In the genomic region with DNA sequence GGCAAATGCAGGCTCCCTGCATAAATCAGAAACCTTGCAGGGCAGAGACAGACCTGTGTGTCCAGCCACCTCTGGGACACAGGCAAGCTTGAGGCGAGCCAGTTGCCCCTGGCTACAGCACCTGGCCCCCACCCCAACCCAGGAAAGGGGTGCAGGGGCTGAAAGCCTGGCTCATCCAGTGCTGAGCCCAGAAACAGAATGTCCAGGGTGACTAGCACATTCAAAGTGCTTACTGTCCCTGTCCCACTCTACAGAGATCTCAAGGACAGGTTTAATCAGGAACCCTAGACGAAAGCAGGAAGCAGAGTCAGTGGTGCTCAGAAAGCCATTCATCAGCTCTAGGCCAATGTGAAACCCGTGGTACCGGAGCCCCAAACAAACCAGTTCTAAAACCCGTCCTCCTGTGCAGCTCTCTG, we compare ENCODE assay signal across 12 cellular contexts. TPM values are rescaled to one million over a fixed set of nuclear protein-coding genes. Genes with fewer than 3 reads are reported as not detected.
DNase-seq lines count a peak whose midpoint lies in the region; ATAC-seq and TF ChIP-seq lines count a peak whose summit lies in the region.
"Had no signal": no experiment of that assay in that cellular context is flagged by ENCODE, and none has a peak within 500 bp of the region (broad histone marks: within the 10 kb centered on the region; RNA-seq: fewer than 3 reads in every experiment).

No MANE protein-coding gene starts in this region.

- no peak overlapping the region for H2AFZ ChIP-seq in mesenchymal stem cell (ENCODE audit: low read depth, low read length)

- peaks cover 4% of the 10 kb centered on the region for H3K79me1 ChIP-seq in mesenchymal stem cell (replicated peaks; ENCODE audit: low read length, poor library complexity, severe bottlenecking)

- peak overlapping the region in 1 of 2 donors; percentile 21 for H3K9ac ChIP-seq in duodenal mucosa (ENCODE audit: low read depth in 1 of 2, low read length in 2 of 2)
- H3K9ac ChIP-seq in mesenchymal stem cell (ENCODE audit: low read length) = no peak overlapping the region

- H3K4me3 ChIP-seq in duodenal mucosa (ENCODE audit: low read depth in 1 of 2, low read length in 2 of 2) = no peak overlapping the region
- H3K4me3 ChIP-seq in mesenchymal stem cell (ENCODE audit: insufficient read depth in 1 of 2, low read depth in 1 of 2, low read length in 2 of 2) = no peak overlapping the region
- no peak overlapping the region for H3K4me3 ChIP-seq in transverse colon

- H3K9me3 ChIP-seq in duodenal mucosa (ENCODE audit: control insufficient read depth in 1 of 2, low read length in 2 of 2) = no peaks in the 10 kb centered on the region
- no peaks in the 10 kb centered on the region for H3K9me3 ChIP-seq in mesenchymal stem cell (ENCODE audit: control insufficient read depth, low read length)
- H3K9me3 ChIP-seq in transverse colon = no peaks in the 10 kb centered on the region
- H3K9me3 ChIP-seq: neutrophil had no signal

- H3K4me2 ChIP-seq in mesenchymal stem cell (ENCODE audit: low read length, poor library complexity, severe bottlenecking) = no peak overlapping the region

- peak overlapping the region; percentile 84 for H2BK5ac ChIP-seq in mesenchymal stem cell (ENCODE audit: low read depth, low read length, poor library complexity, severe bottlenecking)

- H4K91ac ChIP-seq in mesenchymal stem cell (ENCODE audit: low read length) = no peak overlapping the region

- H3K27me3 ChIP-seq in duodenal mucosa (ENCODE audit: control insufficient read depth in 1 of 2, insufficient read depth in 2 of 2, low read length in 2 of 2) (no peaks in the 10 kb centered on the region), mesenchymal stem cell (ENCODE audit: control insufficient read depth in 1 of 2, insufficient read depth in 1 of 2, low read length in 2 of 2) (peaks cover 0 to 24% of the 10 kb centered on the region in 2 experiments), foreskin keratinocyte (peaks cover 5% of the 10 kb centered on the region), transverse colon (no peaks in the 10 kb centered on the region)
- H3K27me3 ChIP-seq: neutrophil had no signal

- no peak overlapping the region for H3K4ac ChIP-seq in mesenchymal stem cell (ENCODE audit: low read depth in 1 of 2, low read length in 2 of 2)

- in situ Hi-C loops in transverse colon (cut with MboI; ENCODE audit: low pct_ligation_motif_present in 1 of 4, low pct_unique_long_range_greater_than_20kb in 1 of 4, low sequenced_read_pairs in 3 of 4) = no loop called here

- intact Hi-C loops in transverse colon (cut with DNase I; ENCODE audit: low total_unique reads) = no loop called here

- H3K23ac ChIP-seq in mesenchymal stem cell (ENCODE audit: low read length in 2 of 2) = no peak overlapping the region

- peak overlapping the region; percentile 67 for H2AK5ac ChIP-seq in mesenchymal stem cell (ENCODE audit: low read length, severe bottlenecking)

- no peak overlapping the region for H4K8ac ChIP-seq in mesenchymal stem cell (ENCODE audit: low read length)

- H3K4me3 Mint-ChIP-seq in stimulated activated naive CD8-positive, alpha-beta T cell treated with anti-CD3 and anti-CD28 coated beads, Interleukin-15, amount 100 ng/mL, for 72 hours = no peak overlapping the region
- H3K4me3 Mint-ChIP-seq: stimulated activated naive CD8-positive, alpha-beta T cell treated with anti-CD3 and anti-CD28 coated beads, Interleukin-15, Interleukin-2, amounts not matched to agents 100 ng/mL and 50 ng/mL, for 24 hours had no signal

- TF ChIP-seq EP300 in transverse colon (IDR thresholded peaks at IDR 0.05; ENCODE audit: low read depth) = no peak

- no peak overlapping the region for H2BK120ac ChIP-seq in mesenchymal stem cell (ENCODE audit: low read depth, low read length)

- no peak overlapping the region for H3K27ac Mint-ChIP-seq in stimulated activated naive CD8-positive, alpha-beta T cell treated with anti-CD3 and anti-CD28 coated beads, Interleukin-15, amount 100 ng/mL, for 72 hours
- H3K27ac Mint-ChIP-seq: stimulated activated naive CD8-positive, alpha-beta T cell treated with anti-CD3 and anti-CD28 coated beads, Interleukin-15, Interleukin-2, amounts not matched to agents 100 ng/mL and 50 ng/mL, for 24 hours had no signal

- no peaks in the 10 kb centered on the region for H3K9me3 Mint-ChIP-seq in stimulated activated naive CD8-positive, alpha-beta T cell treated with anti-CD3 and anti-CD28 coated beads, Interleukin-15, amount 100 ng/mL, for 72 hours
- H3K9me3 Mint-ChIP-seq: stimulated activated naive CD8-positive, alpha-beta T cell treated with anti-CD3 and anti-CD28 coated beads, Interleukin-15, Interleukin-2, amounts not matched to agents 100 ng/mL and 50 ng/mL, for 24 hours had no signal

- H3K27ac ChIP-seq in duodenal mucosa (ENCODE audit: low read depth, low read length) (peak overlapping the region; percentile 22), mesenchymal stem cell (ENCODE audit: low read length, poor library complexity, severe bottlenecking) (peak overlapping the region; percentile 92), temporal lobe (ENCODE audit: low read depth, low read length) (peak overlapping the region; percentile 92), foreskin keratinocyte (no peak overlapping the region), transverse colon (no peak overlapping the region)
- H3K27ac ChIP-seq: neutrophil had no signal

- H3K27me3 Mint-ChIP-seq in stimulated activated naive CD8-positive, alpha-beta T cell treated with anti-CD3 and anti-CD28 coated beads, Interleukin-15, amount 100 ng/mL, for 72 hours = no peaks in the 10 kb centered on the region
- H3K27me3 Mint-ChIP-seq: stimulated activated naive CD8-positive, alpha-beta T cell treated with anti-CD3 and anti-CD28 coated beads, Interleukin-15, Interleukin-2, amounts not matched to agents 100 ng/mL and 50 ng/mL, for 24 hours had no signal

- H3K14ac ChIP-seq in mesenchymal stem cell (ENCODE audit: low read length in 2 of 2) = no peak overlapping the region

- WGBS in mesenchymal stem cell = 87% methylated on average over 4 of the region's 5 CpGs
- WGBS in transverse colon (ENCODE audit: low coverage in 1 of 2), 2 donors = 82% methylated on average over 4 of the region's 5 CpGs; no CpG with 5 or more reads in 1 of the 2 donors

- peaks cover 65 to 68% of the 10 kb centered on the region in 2 donors for H3K4me1 ChIP-seq in duodenal mucosa (ENCODE audit: control insufficient read depth in 1 of 2, insufficient read depth in 2 of 2, low read length in 2 of 2)
- peaks cover 38% of the 10 kb centered on the region for H3K4me1 ChIP-seq in mesenchymal stem cell (ENCODE audit: control insufficient read depth, insufficient read depth, low read depth, low read length)
- H3K4me1 ChIP-seq in foreskin keratinocyte = no peaks in the 10 kb centered on the region
- H3K4me1 ChIP-seq in transverse colon = peaks cover 0 to 49% (median 25%) of the 10 kb centered on the region in 4 donors

- peaks cover 33% of the 10 kb centered on the region for H3K4me1 Mint-ChIP-seq in stimulated activated naive CD8-positive, alpha-beta T cell treated with anti-CD3 and anti-CD28 coated beads, Interleukin-15, amount 100 ng/mL, for 72 hours

- DNase-seq in NCI-H2029 (lab: John Stamatoyannopoulos, UW) (peak; percentile 49), mesenchymal stem cell (no peak), foreskin keratinocyte (no peak), transverse colon (no peak)
- DNase-seq in stimulated activated naive CD8-positive, alpha-beta T cell treated with anti-CD3 and anti-CD28 coated beads, Interleukin-15, amount 100 ng/mL, for 72 hours = no peak
- DNase-seq: activated CD4-positive, alpha-beta T cell treated with anti-CD3 and anti-CD28 coated beads, Interleukin-2, amount 50 U/mL, for 1 hour; activated effector memory CD4-positive, alpha-beta T cell treated with Interleukin-2 at 50 U/mL for 16 hours; stimulated activated CD4-positive, alpha-beta T cell treated with anti-CD3 and anti-CD28 coated beads, Interleukin-4, amount 100 ng/mL, for 1 hour had no signal

- no peak overlapping the region for H2BK12ac ChIP-seq in mesenchymal stem cell (ENCODE audit: low read length in 2 of 2)

- H3K18ac ChIP-seq in mesenchymal stem cell (ENCODE audit: low read depth in 1 of 2, low read length in 2 of 2) = no peak overlapping the region

- ATAC-seq in foreskin keratinocyte = no peak
- ATAC-seq in stimulated activated naive CD8-positive, alpha-beta T cell treated with anti-CD3 and anti-CD28 coated beads, Interleukin-15, amount 100 ng/mL, for 72 hours = no peak

- TF ChIP-seq CTCF in foreskin keratinocyte (conservative IDR thresholded peaks at IDR 0.05) = no peak
- no peak for TF ChIP-seq CTCF in transverse colon (IDR thresholded peaks at IDR 0.05)

- no peak for TF ChIP-seq POLR2A in transverse colon (IDR thresholded peaks at IDR 0.05)

- H3K36me3 ChIP-seq in duodenal mucosa (ENCODE audit: control insufficient read depth in 1 of 2, insufficient read depth in 2 of 2, low read length in 2 of 2) (no peaks in the 10 kb centered on the region), mesenchymal stem cell (ENCODE audit: control insufficient read depth in 1 of 2, insufficient read depth in 2 of 2, low read depth in 1 of 2, low read length in 2 of 2) (no peaks in the 10 kb centered on the region), transverse colon (no peaks in the 10 kb centered on the region)
- H3K36me3 ChIP-seq: neutrophil had no signal

- no peak overlapping the region for H2BK15ac ChIP-seq in mesenchymal stem cell (ENCODE audit: low read depth, poor library complexity, severe bottlenecking)

RNA-seq across cellular contexts. Expression of gene PLEKHA7, which starts 31.9 kb away (rescaled TPM):
- 0.52 TPM for polyA plus RNA-seq in mesenchymal stem cell (2013, experiment 1 of 2)
- polyA plus RNA-seq in mesenchymal stem cell (2013, experiment 2 of 2) = 0.56 TPM
- total RNA-seq in temporal lobe = 5.7 TPM
- 0.18 and 0.20 TPM in 2 replicates for total RNA-seq in foreskin keratinocyte
- polyA plus RNA-seq in foreskin keratinocyte = 0.08 and 0.26 TPM in 2 replicates
- total RNA-seq in transverse colon = 100 to 1,000 TPM; 109 to 243 (median 114) TPM

Comparison
In these comparisons a context has a peak if more than half of its experiments do, and no peak if none do; other contexts are left out.
1. H3K27ac ChIP-seq: peak in duodenal mucosa (single experiment), mesenchymal stem cell (single experiment) and temporal lobe (single experiment); none in foreskin keratinocyte (single experiment) and transverse colon (0 of 4).
2. RNA of gene PLEKHA7, which starts 31.9 kb away (total RNA-seq): 109 to 243 TPM in transverse colon; 5.7 TPM in temporal lobe (single experiment) and 0.18 to 0.20 TPM in foreskin keratinocyte; every median in the first group is over 10 times any median in the second.